Comparison of ENCODE assay signal across 3 cellular contexts in the genomic region with DNA sequence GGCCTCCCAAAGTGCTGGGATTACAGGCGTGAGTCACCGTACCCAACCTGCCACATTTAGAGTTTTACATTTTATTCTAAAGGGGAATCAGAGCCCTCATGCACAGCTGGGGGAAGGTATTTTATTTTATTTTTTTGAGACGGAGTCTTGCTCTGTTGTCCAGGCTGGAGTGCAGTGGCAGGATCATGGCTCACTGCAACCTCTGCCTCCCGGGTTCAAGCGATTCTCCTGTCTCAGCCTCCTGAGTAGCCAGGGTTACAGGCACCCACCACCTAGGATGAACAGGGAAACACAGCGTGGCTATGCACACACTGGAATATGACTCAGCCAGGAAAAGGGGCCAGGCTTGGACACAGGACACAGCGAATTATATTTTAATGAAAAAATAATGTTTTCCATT.
TF ChIP-seq lines count a peak whose summit lies in the region.

No MANE protein-coding gene starts in this region.

TF ChIP-seq in HEK293, 187 proteins besides CTCF, POLR2A, EP300 and RAD21:
- TF ChIP-seq ZNF146 (tag by site-specific recombination; IDR thresholded peaks at IDR 0.05) (peak; percentile 77), ZNF121 (tag by site-specific recombination; IDR thresholded peaks at IDR 0.05) (peak; percentile 65; the same call in 1 of the 2 replicates)

TF ChIP-seq in K562, 482 proteins besides CTCF, POLR2A, EP300 and RAD21:
- TF ChIP-seq ZNF121 (CRISPR knock-in tag; conservative IDR thresholded peaks at IDR 0.05) = peak; percentile 70
- peak; percentile 30 for TF ChIP-seq ZNF146 (CRISPR knock-in tag; IDR thresholded peaks at IDR 0.05; ENCODE audit: unreplicated experiment)

TF ChIP-seq in HepG2, 621 proteins besides CTCF, POLR2A, EP300 and RAD21:
- peak; percentile 48; the same call in 1 of the 2 replicates for TF ChIP-seq ZNF121 (CRISPR knock-in tag; IDR thresholded peaks at IDR 0.05)
- TF ChIP-seq ZMYM3 (CRISPR knock-in tag; IDR thresholded peaks at IDR 0.05) = 0 out of 2 replicates have a peak, but pooled peaks have one; percentile 7
